In genomic region chr6:52999456-52999855, GRCh38 we compare ENCODE assay signal across 33 cellular contexts.
"Had no signal": no experiment of that assay in that cellular context is flagged by ENCODE, and none has a peak within 500 bp of the region (broad histone marks: within the 10 kb centered on the region; RNA-seq: fewer than 3 reads in every experiment).

No MANE protein-coding gene starts in this region.

- H3K9me3 ChIP-seq: MG63 had no signal

- H3K9ac ChIP-seq: KMS-11 had no signal

- H3K4me3 ChIP-seq: MG63 had no signal

- DNase-seq: Karpas-422, Kasumi-1, MG63, MM.1S, MV-4-11, NCI-H1048, NCI-H1092, NCI-H1092 treated with DMSO at 0.1 percent for 48 hours, NCI-H1105, NCI-H1105 treated with DMSO at 0.1 percent for 48 hours, NCI-H1417 treated with DMSO at 0.1 percent for 48 hours, NCI-H1436, NCI-H1436 treated with DMSO at 0.1 percent for 48 hours, NCI-H146, NCI-H1694, NCI-H1694 treated with DMSO at 0.1 percent for 48 hours, NCI-H187, NCI-H187 treated with DMSO at 0.1 percent for 48 hours, NCI-H1930, NCI-H2029, NCI-H2029 treated with DMSO at 0.1 percent for 48 hours, NCI-H2081, NCI-H2081 treated with DMSO at 0.1 percent for 48 hours, NCI-H2107, NCI-H2171, NCI-H2171 treated with DMSO at 0.1 percent for 48 hours, NCI-H2227 treated with DMSO at 0.1 percent for 48 hours, NCI-H226, NCI-H345, NCI-H446, NCI-H446 treated with DMSO at 0.1 percent for 48 hours, NCI-H510A had no signal

- H3K36me3 ChIP-seq: MG63 had no signal

- H3K4me2 ChIP-seq: KMS-11 had no signal

- H3K27me3 ChIP-seq: MG63 had no signal

- H3K27ac ChIP-seq: KMS-11 had no signal
